8 cellular contexts compared by ENCODE assay signal in the genomic region with DNA sequence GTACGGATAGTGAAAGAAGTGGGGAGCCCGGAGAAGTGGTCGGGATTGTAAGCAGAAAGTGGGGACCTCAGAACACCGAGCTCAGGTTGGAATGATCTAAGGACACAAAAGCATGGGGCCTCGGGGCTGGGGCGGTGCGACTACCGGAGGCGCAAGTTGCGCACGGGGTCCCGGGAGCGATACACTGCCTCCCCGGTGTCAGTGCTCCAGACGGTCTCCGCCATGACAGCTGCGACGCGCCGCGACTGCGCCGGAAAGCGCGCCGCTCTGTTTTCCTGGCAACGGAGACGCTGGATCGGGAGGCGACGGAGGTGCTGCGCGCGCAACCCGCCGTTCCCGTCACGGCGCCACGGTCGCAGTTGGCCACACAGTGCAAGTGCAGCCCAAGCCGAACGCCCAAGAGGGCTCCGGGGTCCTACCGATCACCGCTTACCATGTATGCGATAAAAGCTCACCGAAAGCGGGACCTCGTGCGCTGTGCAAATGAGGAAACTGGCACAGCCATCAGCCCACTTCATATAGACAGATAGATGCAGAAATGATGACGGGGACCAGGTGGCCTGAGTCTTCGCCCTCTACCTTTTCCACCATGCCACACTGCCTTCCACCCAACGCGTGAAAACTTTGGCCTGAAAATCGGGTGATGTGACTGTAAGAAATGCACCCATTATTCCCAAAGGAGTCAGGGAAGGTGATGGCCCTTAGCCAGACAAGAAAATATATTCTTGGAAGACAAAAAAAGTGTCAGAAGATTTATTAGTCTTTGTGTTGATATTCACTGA. TPM values are rescaled to one million over a fixed set of nuclear protein-coding genes. Genes with fewer than 3 reads are reported as not detected.
DNase-seq lines count a peak whose midpoint lies in the region; ATAC-seq, FAIRE-seq and TF ChIP-seq lines count a peak whose summit lies in the region.

Gene MKS1 (minus strand): TSS at position 249 of the 782 bp plus-strand sequence. CDS start 25 bp downstream, at position 224.

- in situ Hi-C loops in HepG2 (cut with HindIII; ENCODE audit: extremely low pct_ligation_motif_present, low pct_unique_long_range_greater_than_20kb): no loop called here

- no peaks in the 10 kb centered on the region for H3K9me3 Mint-ChIP-seq in CD4-positive, CD25-positive, alpha-beta regulatory T cell
- no peaks in the 10 kb centered on the region for H3K9me3 Mint-ChIP-seq in dendritic cell treated with granulocyte-macrophage colony-stimulating factor and Interleukin-4, amounts not matched to agents 40 ng/mL and 50 ng/mL, for 4 days

- ATAC-seq in CD4-positive, CD25-positive, alpha-beta regulatory T cell (ENCODE audit: low read depth in 2 of 2): peak; percentile 97 to 98
- ATAC-seq in GM19372 (IDR thresholded peaks at IDR 0.05; ENCODE audit: low read depth, unreplicated experiment): peak; percentile 99
- peak; percentile 96 for ATAC-seq in HG03521 (IDR thresholded peaks at IDR 0.05; ENCODE audit: unreplicated experiment)
- ATAC-seq in HepG2: peak; percentile 99

- peaks cover 18% of the 10 kb centered on the region for H3K4me1 ChIP-seq in CD4-positive, CD25-positive, alpha-beta regulatory T cell (ENCODE audit: control insufficient read depth, insufficient read depth, low read length, poor library complexity, severe bottlenecking)
- H3K4me1 ChIP-seq in HepG2 (ENCODE audit: insufficient read depth, low read length): peaks cover 19% of the 10 kb centered on the region

- no TSS peak for BruUV-seq in HepG2 (replicated peaks; lab: Mats Ljungman, UMichigan)

- peak within 1 kb of the TSS; percentile 96 to 98 (median 97) for H3K27ac Mint-ChIP-seq in CD4-positive, CD25-positive, alpha-beta regulatory T cell
- peak within 1 kb of the TSS; percentile 94 for H3K27ac Mint-ChIP-seq in dendritic cell treated with granulocyte-macrophage colony-stimulating factor and Interleukin-4, amounts not matched to agents 40 ng/mL and 50 ng/mL, for 4 days

- peak within 1 kb of the TSS; percentile 87 for H3K9ac ChIP-seq in HepG2 (ENCODE audit: insufficient read depth, low read depth, low read length)

- H3K27ac ChIP-seq in CD4-positive, CD25-positive, alpha-beta regulatory T cell (ENCODE audit: insufficient read depth, low read length, poor library complexity, severe bottlenecking): peak within 1 kb of the TSS; percentile 81
- H3K27ac ChIP-seq in HepG2 (ENCODE audit: extremely low read length, insufficient read depth, low read length): peak within 1 kb of the TSS; percentile 72

- peak; percentile 88 for TF ChIP-seq CTCF in HepG2 (CRISPR knock-in tag; IDR thresholded peaks at IDR 0.05)

- H3K36me3 ChIP-seq in CD4-positive, CD25-positive, alpha-beta regulatory T cell (ENCODE audit: control insufficient read depth, insufficient read depth, low read length): peaks cover 12% of the 10 kb centered on the region
- peaks cover 5 to 6% of the 10 kb centered on the region in 2 experiments; a peak in 4 of 5 replicates for H3K36me3 ChIP-seq in HepG2 (replicated peaks in 1 of 2; ENCODE audit: control insufficient read depth in 1 of 2, insufficient read depth in 2 of 2, low read length in 2 of 2)

- H3K4me3 Mint-ChIP-seq in CD4-positive, CD25-positive, alpha-beta regulatory T cell: peak within 1 kb of the TSS; percentile 91 to 97 (median 96)
- H3K4me3 Mint-ChIP-seq in dendritic cell treated with granulocyte-macrophage colony-stimulating factor and Interleukin-4, amounts not matched to agents 40 ng/mL and 50 ng/mL, for 4 days: peak within 1 kb of the TSS; percentile 90

- H3K9me3 ChIP-seq in CD4-positive, CD25-positive, alpha-beta regulatory T cell (ENCODE audit: control insufficient read depth in 2 of 2, low read length in 2 of 2): no peaks in the 10 kb centered on the region
- no peaks in the 10 kb centered on the region for H3K9me3 ChIP-seq in HepG2 (ENCODE audit: low read length)

- H3K27me3 ChIP-seq in CD4-positive, CD25-positive, alpha-beta regulatory T cell (ENCODE audit: control insufficient read depth, insufficient read depth, low read length): peaks cover 1% of the 10 kb centered on the region
- peaks cover 0 to 3% of the 10 kb centered on the region in 2 experiments; a peak in 1 of 5 replicates for H3K27me3 ChIP-seq in HepG2 (ENCODE audit: control insufficient read depth in 1 of 2, insufficient read depth in 2 of 2, low read length in 2 of 2)

- peak; percentile 88 to 95 (median 95) for DNase-seq in CD4-positive, CD25-positive, alpha-beta regulatory T cell
- DNase-seq in NCI-H69 (lab: John Stamatoyannopoulos, UW): peak; percentile 97
- peak; percentile 94 for DNase-seq in activated CD4-positive, alpha-beta T cell treated with anti-CD3 and anti-CD28 coated beads, Interleukin-2, amount 50 U/mL, for 1 hour
- DNase-seq in HepG2 (ENCODE audit: low spot score): peak; percentile 90
- peak; percentile 95 for DNase-seq in stimulated activated CD4-positive, alpha-beta T cell treated with anti-CD3 and anti-CD28 coated beads, Interleukin-2, amount 100 ng/mL, for 48 hours

- H4K20me1 ChIP-seq in HepG2 (ENCODE audit: insufficient read depth, low read length): no peaks in the 10 kb centered on the region

- intact Hi-C loops in dendritic cell treated with granulocyte-macrophage colony-stimulating factor and Interleukin-4, amounts not matched to agents 40 ng/mL and 50 ng/mL, for 4 days (cut with micrococcal nuclease): loop anchor here (1.0 kb wide), 1 partner anchor 30 kb away; no protein-coding TSS in a partner anchor
- intact Hi-C loops in HepG2 (cut with micrococcal nuclease; ENCODE audit: unreplicated experiment): no loop called here

- peak within 1 kb of the TSS; percentile 100 for H2AFZ ChIP-seq in HepG2 (ENCODE audit: low read length)

- peak within 1 kb of the TSS; percentile 100 for H3K4me2 ChIP-seq in HepG2 (ENCODE audit: low read depth, low read length)

- TF ChIP-seq RAD21 in HepG2 (CRISPR knock-in tag; IDR thresholded peaks at IDR 0.05): peak; percentile 21; the same call in 1 of the 2 replicates

- POLR2A ChIA-PET in HepG2 (lab: Yijun Ruan, JAX): interaction anchor here (0.8 to 1.3 kb wide), 5 partner anchors 11 to 136 kb away, joined by 3 to 7 read pairs (median 3); partner anchors contain the start of gene DYNLL2

- CTCF ChIA-PET in HepG2 (lab: Yijun Ruan, JAX; ENCODE audit: low intra/inter-chr PET ratio, low total read pairs): interaction anchor here (1.1 to 1.3 kb wide), 2 partner anchors 19 to 31 kb away, joined by 3 to 4 read pairs; no protein-coding TSS in a partner anchor

- no peaks in the 10 kb centered on the region for H3K79me2 ChIP-seq in HepG2 (ENCODE audit: insufficient read depth, low read length)

- TF ChIP-seq EP300 in HepG2 (IDR thresholded peaks at IDR 0.05; ENCODE audit: low read depth in 2 of 2, low read length in 2 of 2) (no peak), HepG2 (CRISPR knock-in tag; IDR thresholded peaks at IDR 0.05; ENCODE audit: borderline replicate concordance) (no peak; the same call in 1 of the 2 replicates)

- peak; percentile 89 to 94 for TF ChIP-seq POLR2A in HepG2 (IDR thresholded peaks at IDR 0.05; ENCODE audit: insufficient read depth in 1 of 2, low read depth in 2 of 2, low read length in 2 of 2)

- H3K36me3 Mint-ChIP-seq in CD4-positive, CD25-positive, alpha-beta regulatory T cell: peaks cover 6% of the 10 kb centered on the region
- H3K36me3 Mint-ChIP-seq in dendritic cell treated with granulocyte-macrophage colony-stimulating factor and Interleukin-4, amounts not matched to agents 40 ng/mL and 50 ng/mL, for 4 days (ENCODE audit: low read depth): peaks cover 24% of the 10 kb centered on the region

- WGBS in HepG2 (ENCODE audit: low lambda C conversion rate): 5% methylated on average over 14 of the region's 56 CpGs

- peaks cover 7 to 30% (median 16%) of the 10 kb centered on the region in 4 donors for H3K4me1 Mint-ChIP-seq in CD4-positive, CD25-positive, alpha-beta regulatory T cell
- peaks cover 18% of the 10 kb centered on the region for H3K4me1 Mint-ChIP-seq in dendritic cell treated with granulocyte-macrophage colony-stimulating factor and Interleukin-4, amounts not matched to agents 40 ng/mL and 50 ng/mL, for 4 days (ENCODE audit: low read depth)

- peaks cover 16% of the 10 kb centered on the region for H3K27me3 Mint-ChIP-seq in CD4-positive, CD25-positive, alpha-beta regulatory T cell
- H3K27me3 Mint-ChIP-seq in dendritic cell treated with granulocyte-macrophage colony-stimulating factor and Interleukin-4, amounts not matched to agents 40 ng/mL and 50 ng/mL, for 4 days: no peaks in the 10 kb centered on the region

- FAIRE-seq in HepG2 (lab: Jason Lieb, UNC): peak; percentile 92

- H3K4me3 ChIP-seq in CD4-positive, CD25-positive, alpha-beta regulatory T cell (ENCODE audit: low read depth, low read length): peak within 1 kb of the TSS; percentile 93
- peak within 1 kb of the TSS; percentile 79 to 88 (median 87) for H3K4me3 ChIP-seq in HepG2 (replicated peaks in 1 of 3; ENCODE audit: insufficient read depth in 1 of 3, low read depth in 2 of 3, low read length in 3 of 3)

TF ChIP-seq in HepG2, 621 proteins besides CTCF, POLR2A, EP300 and RAD21 (continues in another document):
- TF ChIP-seq FOXM1 (CRISPR knock-in tag; IDR thresholded peaks at IDR 0.05): peak; percentile 30; the same call in 1 of the 2 replicates

RNA-seq across cellular contexts. Expression of gene MKS1, which starts in this region (rescaled TPM):
- total RNA-seq in CD4-positive, CD25-positive, alpha-beta regulatory T cell: 6.2 TPM
- polyA plus RNA-seq in CD4-positive, CD25-positive, alpha-beta regulatory T cell: 10 to 100 TPM in 3 of 4 donors, 1 to 10 TPM in 1; 8.1 to 13.4 (median 11.2) TPM
- 24.8 and 26.3 TPM in 2 replicates for total RNA-seq in HepG2 (2016; rRNA removed; fragmentation: Illumina TruSeq; extraction: Trizol)
- 6.2 and 6.6 TPM in 2 replicates for total RNA-seq in HepG2 (2016; cell fraction: cytosol; rRNA removed; fragmentation: Illumina TruSeq; extraction: Trizol; ENCODE audit: low read depth)
- total RNA-seq in HepG2 (2016; cell fraction: insoluble cytoplasmic fraction; rRNA removed; fragmentation: Illumina TruSeq; extraction: Trizol): 22.8 and 25.4 TPM in 2 replicates
- total RNA-seq in HepG2 (2016; cell fraction: membrane; rRNA removed; fragmentation: Illumina TruSeq; extraction: Trizol): 7.3 and 8.1 TPM in 2 replicates
- total RNA-seq in HepG2 (2016; cell fraction: nucleus; rRNA removed; fragmentation: Illumina TruSeq; extraction: Trizol): 23.0 and 27.7 TPM in 2 replicates
- 16.1 and 21.3 TPM in 2 replicates for polyA plus RNA-seq in HepG2 (2011; rRNA removed)
- polyA plus RNA-seq in HepG2 (2011; cell fraction: cytosol; rRNA removed): 10.5 and 11.3 TPM in 2 replicates
- polyA plus RNA-seq in HepG2 (2011; cell fraction: nucleus; rRNA removed): 65.5 and 71.8 TPM in 2 replicates
- 15.3 and 16.5 TPM in 2 replicates for polyA plus RNA-seq in HepG2 (2012)
- 2.5 and 2.6 TPM in 2 replicates for polyA plus RNA-seq in HepG2 (2016; cell fraction: cytosol; fragmentation: Illumina TruSeq; extraction: Trizol; ENCODE audit: low read depth)
- 17.3 and 22.5 TPM in 2 replicates for polyA plus RNA-seq in HepG2 (2016; cell fraction: insoluble cytoplasmic fraction; fragmentation: Illumina TruSeq; extraction: Trizol; ENCODE audit: low read depth)
- polyA plus RNA-seq in HepG2 (2016; cell fraction: membrane; fragmentation: Illumina TruSeq; extraction: Trizol; ENCODE audit: low read depth): 3.8 and 3.9 TPM in 2 replicates
- 50.4 and 56.7 TPM in 2 replicates for polyA plus RNA-seq in HepG2 (2016; cell fraction: nucleus; fragmentation: Illumina TruSeq; extraction: Trizol; ENCODE audit: insufficient read depth, low read depth)
- polyA minus RNA-seq in HepG2 (2011; rRNA and poly(A)+ RNA removed; ENCODE audit: low replicate concordance): 18.2 and 25.5 TPM in 2 replicates
- 6.3 and 8.2 TPM in 2 replicates for polyA minus RNA-seq in HepG2 (2011; cell fraction: cytosol; rRNA and poly(A)+ RNA removed)
- 26.3 and 32.4 TPM in 2 replicates for polyA minus RNA-seq in HepG2 (2011; cell fraction: nucleus; rRNA and poly(A)+ RNA removed)

Comparison
In these comparisons a context has a peak if more than half of its experiments do, and no peak if none do; other contexts are left out.
1. Peak in every context shown above with its lines: DNase-seq, ATAC-seq, H3K4me3 ChIP-seq and H3K27ac ChIP-seq.